Comparison of ENCODE assay signal across 19 cellular contexts in genomic region chr11:41413843-41414242, GRCh38. TPM values are rescaled to one million over a fixed set of nuclear protein-coding genes. Genes with fewer than 3 reads are reported as not detected.
A peak's percentile ranks its signal among the peaks of the same experiment; 100 is the strongest.
DNase-seq lines count a peak whose midpoint lies in the region; ATAC-seq and TF ChIP-seq lines count a peak whose summit lies in the region.
"Had no signal": no experiment of that assay in that cellular context is flagged by ENCODE, and none has a peak within 500 bp of the region (broad histone marks: within the 10 kb centered on the region; RNA-seq: fewer than 3 reads in every experiment).

No MANE protein-coding gene starts in this region.

- no peaks in the 10 kb centered on the region for H3K9me3 Mint-ChIP-seq in memory B cell
- H3K9me3 Mint-ChIP-seq in CD4-positive, alpha-beta T cell = peaks cover 4% of the 10 kb centered on the region
- H3K9me3 Mint-ChIP-seq: activated CD4-positive, alpha-beta T cell treated with anti-CD3 and anti-CD28 coated beads, Interleukin-2, amount 10 ng/mL, durations not matched to agents 7 days and 5 days; dendritic cell treated with granulocyte-macrophage colony-stimulating factor and Interleukin-4, amounts not matched to agents 40 ng/mL and 50 ng/mL, for 4 days had no signal

- H3K27me3 ChIP-seq in CD4-positive, alpha-beta T cell (ENCODE audit: control insufficient read depth, insufficient read depth, low read length) = no peaks in the 10 kb centered on the region
- H3K27me3 ChIP-seq: ascending aorta, Peyer's patch, suprapubic skin had no signal

- TF ChIP-seq CTCF in CD4-positive, alpha-beta T cell (IDR thresholded peaks at IDR 0.05) = no peak

- no peaks in the 10 kb centered on the region for H3K36me3 Mint-ChIP-seq in memory B cell
- no peaks in the 10 kb centered on the region for H3K36me3 Mint-ChIP-seq in CD4-positive, alpha-beta T cell (ENCODE audit: low read depth)

- POLR2A ChIA-PET in CD4-positive, alpha-beta T cell (lab: Charles Lee) = no interaction called here

- H3K4me3 Mint-ChIP-seq in memory B cell = no peak overlapping the region
- H3K4me3 Mint-ChIP-seq in CD4-positive, alpha-beta T cell = no peak overlapping the region
- H3K4me3 Mint-ChIP-seq: activated CD4-positive, alpha-beta T cell treated with anti-CD3 and anti-CD28 coated beads, Interleukin-2, amount 10 ng/mL, durations not matched to agents 7 days and 5 days; dendritic cell treated with granulocyte-macrophage colony-stimulating factor and Interleukin-4, amounts not matched to agents 40 ng/mL and 50 ng/mL, for 4 days; neural crest cell had no signal

- intact Hi-C loops in CD4-positive, alpha-beta T cell (cut with DNase I, micrococcal nuclease) = no loop called here

- no peaks in the 10 kb centered on the region for H3K27me3 Mint-ChIP-seq in memory B cell
- no peaks in the 10 kb centered on the region for H3K27me3 Mint-ChIP-seq in CD4-positive, alpha-beta T cell
- H3K27me3 Mint-ChIP-seq: activated CD4-positive, alpha-beta T cell treated with anti-CD3 and anti-CD28 coated beads, Interleukin-2, amount 10 ng/mL, durations not matched to agents 7 days and 5 days; dendritic cell treated with granulocyte-macrophage colony-stimulating factor and Interleukin-4, amounts not matched to agents 40 ng/mL and 50 ng/mL, for 4 days had no signal

- no peaks in the 10 kb centered on the region for H3K4me1 Mint-ChIP-seq in memory B cell
- H3K4me1 Mint-ChIP-seq in CD4-positive, alpha-beta T cell (ENCODE audit: low read depth) = no peaks in the 10 kb centered on the region
- H3K4me1 Mint-ChIP-seq: activated CD4-positive, alpha-beta T cell treated with anti-CD3 and anti-CD28 coated beads, Interleukin-2, amount 10 ng/mL, durations not matched to agents 7 days and 5 days had no signal

- no peak for DNase-seq in memory B cell (ENCODE audit: low spot score in 2 of 2)
- no peak for DNase-seq in GOT3 (lab: John Stamatoyannopoulos, UW)
- no peak for DNase-seq in hypothalamus (lab: John Stamatoyannopoulos, UW)
- DNase-seq in stimulated activated naive CD4-positive, alpha-beta T cell (lab: John Stamatoyannopoulos, UW) = no peak
- no peak for DNase-seq in CD4-positive, alpha-beta T cell
- DNase-seq: activated CD4-positive, alpha-beta T cell treated with anti-CD3 and anti-CD28 coated beads, Interleukin-2, amount 10 ng/mL, durations not matched to agents 7 days and 5 days; NCI-H1092 treated with DMSO at 0.1 percent for 48 hours; NCI-H226; Peyer's patch had no signal

- no peak overlapping the region for H3K27ac ChIP-seq in CD4-positive, alpha-beta T cell (ENCODE audit: low read depth, low read length)
- H3K27ac ChIP-seq: ascending aorta, C4-2B, Peyer's patch, suprapubic skin had no signal

- ATAC-seq in GM18907 (IDR thresholded peaks at IDR 0.05; ENCODE audit: unreplicated experiment) (peak; percentile 52), GM21723 (IDR thresholded peaks at IDR 0.05; ENCODE audit: unreplicated experiment) (peak; percentile 77), HG03280 (IDR thresholded peaks at IDR 0.05; ENCODE audit: unreplicated experiment) (peak; percentile 98), memory B cell (ENCODE audit: low read depth) (peak; percentile 59)
- no peak for ATAC-seq in CD4-positive, alpha-beta T cell (ENCODE audit: poor library complexity)

- H3K27ac Mint-ChIP-seq in memory B cell = peak overlapping the region; percentile 38
- no peak overlapping the region for H3K27ac Mint-ChIP-seq in CD4-positive, alpha-beta T cell
- H3K27ac Mint-ChIP-seq: activated CD4-positive, alpha-beta T cell treated with anti-CD3 and anti-CD28 coated beads, Interleukin-2, amount 10 ng/mL, durations not matched to agents 7 days and 5 days; activated T-helper 2 cell treated with anti-CD3 and anti-CD28 coated beads, Interferon-gamma antibody, Interleukin-2, Interleukin-4, amounts not matched to agents 10 μg/mL and 5 μg/mL and 100 μg/mL, durations not matched to agents 14 hours and 24 hours and 36 hours; dendritic cell treated with granulocyte-macrophage colony-stimulating factor and Interleukin-4, amounts not matched to agents 40 ng/mL and 50 ng/mL, for 4 days had no signal

- H3K9me3 ChIP-seq in CD4-positive, alpha-beta T cell (ENCODE audit: control insufficient read depth, low read length) = no peaks in the 10 kb centered on the region
- H3K9me3 ChIP-seq: ascending aorta, Peyer's patch, suprapubic skin had no signal

- CTCF ChIA-PET in CD4-positive, alpha-beta T cell (lab: Charles Lee) = no interaction called here

RNA-seq across cellular contexts. Expression of gene LRRC4C, which starts 45.6 kb away (rescaled TPM):
- total RNA-seq in CD4-positive, alpha-beta T cell = not detected
- total RNA-seq: activated CD4-positive, alpha-beta T cell treated with anti-CD3 and anti-CD28 coated beads, Interleukin-2, amount 10 ng/mL, durations not matched to agents 7 days and 5 days; activated T-helper 2 cell treated with anti-CD3 and anti-CD28 coated beads, Interferon-gamma antibody, Interleukin-2, Interleukin-4, amounts not matched to agents 10 μg/mL and 5 μg/mL and 100 μg/mL, durations not matched to agents 14 hours and 24 hours and 36 hours; ascending aorta; T-helper 1 cell treated with Interleukin-12 subunit alpha and Interleukin-12 subunit beta and Interleukin-4 antibody, amounts not matched to agents 30 ng/mL and 1 ng/mL, for 36 hours had no signal
